9 cellular contexts compared by ENCODE assay signal in the genomic region with DNA sequence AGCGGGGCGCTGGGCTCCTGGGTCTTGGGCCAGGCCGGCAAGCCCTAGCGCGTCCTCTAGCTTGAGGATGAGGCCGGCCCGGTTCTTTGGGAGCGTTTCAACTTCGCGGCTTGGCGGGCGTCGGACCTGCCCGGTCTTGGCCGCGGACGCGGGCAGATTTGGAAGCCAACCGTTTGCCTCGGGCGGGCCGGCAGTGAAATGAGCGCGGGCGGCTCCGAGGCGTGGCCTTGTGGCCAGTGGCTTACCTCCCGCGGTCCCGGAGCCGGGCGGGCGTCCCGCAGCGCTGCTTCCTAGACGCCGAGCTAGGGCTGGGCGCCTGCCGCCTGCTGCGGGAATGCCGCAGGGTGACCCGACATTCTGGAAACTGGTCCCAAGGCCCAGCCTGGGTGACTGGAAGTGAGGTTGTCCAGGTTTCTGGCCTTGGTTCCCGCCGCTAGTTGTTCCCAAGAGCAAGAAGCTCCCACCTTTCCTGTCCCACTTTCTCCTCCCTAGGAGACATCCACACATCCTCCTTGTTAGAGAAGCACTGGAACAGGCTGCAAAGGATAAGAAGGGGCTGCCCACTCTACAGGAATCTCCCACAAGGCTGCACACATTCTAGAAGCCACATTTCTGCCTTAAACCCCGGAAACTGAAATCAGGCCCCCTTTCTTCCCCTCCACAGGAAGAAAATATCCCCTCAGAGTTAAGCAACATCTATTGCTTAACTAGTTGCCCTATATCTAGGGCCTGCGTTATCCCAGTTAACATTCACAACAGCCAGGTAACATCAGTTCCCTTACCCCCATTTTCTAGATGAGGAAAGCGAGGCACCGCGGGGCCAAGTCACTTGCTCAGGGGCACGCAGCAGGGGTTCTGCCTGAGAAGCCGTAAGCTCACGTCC. TPM values are rescaled to one million over a fixed set of nuclear protein-coding genes. Genes with fewer than 3 reads are reported as not detected.
DNase-seq lines count a peak whose midpoint lies in the region; ATAC-seq and TF ChIP-seq lines count a peak whose summit lies in the region.
"Had no signal": no experiment of that assay in that cellular context is flagged by ENCODE, and none has a peak within 500 bp of the region (broad histone marks: within the 10 kb centered on the region; RNA-seq: fewer than 3 reads in every experiment).

No MANE protein-coding gene starts in this region.

- CTCF ChIA-PET in activated CD4-positive, alpha-beta T cell treated with anti-CD3 and anti-CD28 coated beads, Interleukin-2, amount 10 ng/mL, durations not matched to agents 7 days and 5 days (lab: Charles Lee): interaction anchor here (0.9 to 22.3 kb wide), 3 partner anchors 9 to 44 kb away, joined by 3 to 257 read pairs (median 25); partner anchors contain the start of gene CBX4

- whole genome bisulfite sequencing in spleen, 5 donors: 5 to 16% (median 9%) methylated on average over 19 to 52 of the region's 52 CpGs

- H3K27ac ChIP-seq in OCI-LY3 (ENCODE audit: low read length) (no peak overlapping the region), spleen (no peak overlapping the region)
- H3K27ac ChIP-seq: adrenal gland had no signal

- no peak overlapping the region for H3K4me3 Mint-ChIP-seq in activated CD4-positive, alpha-beta T cell treated with anti-CD3 and anti-CD28 coated beads, Interleukin-2, amount 10 ng/mL, durations not matched to agents 7 days and 5 days
- peak overlapping the region; percentile 67 for H3K4me3 Mint-ChIP-seq in stimulated activated effector memory CD8-positive, alpha-beta T cell treated with anti-CD3 and anti-CD28 coated beads, Interleukin-12 subunit alpha, Interleukin-12 subunit beta, amount 100 ng/mL, for 72 hours

- peaks cover 6% of the 10 kb centered on the region for H3K79me2 ChIP-seq in OCI-LY3 (ENCODE audit: low read length)

- POLR2A ChIA-PET in activated CD4-positive, alpha-beta T cell treated with anti-CD3 and anti-CD28 coated beads, Interleukin-2, amount 10 ng/mL, durations not matched to agents 7 days and 5 days (lab: Charles Lee): no interaction called here

- H3K4me1 ChIP-seq in OCI-LY3 (ENCODE audit: low read length): peaks cover 46% of the 10 kb centered on the region
- H3K4me1 ChIP-seq in spleen: peaks cover 31 to 86% (median 79%) of the 10 kb centered on the region in 6 donors

- intact Hi-C loops in spleen (cut with DNase I; ENCODE audit: low total_unique reads): loop anchor here (5.0 kb wide), 1 partner anchor 41 kb away; no protein-coding TSS in a partner anchor

- H3K9ac ChIP-seq in OCI-LY3 (ENCODE audit: low read length): peak overlapping the region; percentile 46; the same call in 1 of the 2 replicates

- no peak for ATAC-seq in stimulated activated effector memory CD8-positive, alpha-beta T cell treated with anti-CD3 and anti-CD28 coated beads, Interleukin-12 subunit alpha, Interleukin-12 subunit beta, amount 100 ng/mL, for 72 hours

- H3K4me3 ChIP-seq in OCI-LY3 (ENCODE audit: low read length): peak overlapping the region; percentile 63; the same call in 1 of the 2 replicates
- peak overlapping the region in 1 of 8 donors; percentile 80 for H3K4me3 ChIP-seq in spleen

- H3K36me3 Mint-ChIP-seq in activated CD4-positive, alpha-beta T cell treated with anti-CD3 and anti-CD28 coated beads, Interleukin-2, amount 10 ng/mL, durations not matched to agents 7 days and 5 days (ENCODE audit: low read depth): peaks cover 5% of the 10 kb centered on the region
- peaks cover 20% of the 10 kb centered on the region for H3K36me3 Mint-ChIP-seq in stimulated activated effector memory CD8-positive, alpha-beta T cell treated with anti-CD3 and anti-CD28 coated beads, Interleukin-12 subunit alpha, Interleukin-12 subunit beta, amount 100 ng/mL, for 72 hours

- H3K4me1 Mint-ChIP-seq in activated CD4-positive, alpha-beta T cell treated with anti-CD3 and anti-CD28 coated beads, Interleukin-2, amount 10 ng/mL, durations not matched to agents 7 days and 5 days: peaks cover 41% of the 10 kb centered on the region
- H3K4me1 Mint-ChIP-seq in stimulated activated effector memory CD8-positive, alpha-beta T cell treated with anti-CD3 and anti-CD28 coated beads, Interleukin-12 subunit alpha, Interleukin-12 subunit beta, amount 100 ng/mL, for 72 hours: peaks cover 46% of the 10 kb centered on the region

- peaks cover 4% of the 10 kb centered on the region; the same call in 1 of the 2 replicates for H3K9me3 ChIP-seq in OCI-LY3 (ENCODE audit: insufficient read depth, low read length)
- peaks cover 0 to 30% (median 0%) of the 10 kb centered on the region in 8 donors for H3K9me3 ChIP-seq in spleen
- H3K9me3 ChIP-seq: adrenal gland had no signal

- H3K4me2 ChIP-seq in OCI-LY3 (ENCODE audit: low read length): peak overlapping the region; percentile 55

- H3K27me3 ChIP-seq in OCI-LY3 (ENCODE audit: low read depth, low read length) (peaks cover 8% of the 10 kb centered on the region; the same call in 1 of the 2 replicates), spleen (replicated peaks in 1 of 7) (peaks cover 51 to 93% (median 91%) of the 10 kb centered on the region in 7 donors)

- H3K27ac Mint-ChIP-seq in activated CD4-positive, alpha-beta T cell treated with anti-CD3 and anti-CD28 coated beads, Interleukin-2, amount 10 ng/mL, durations not matched to agents 7 days and 5 days: peak overlapping the region; percentile 46
- H3K27ac Mint-ChIP-seq in stimulated activated effector memory CD8-positive, alpha-beta T cell treated with anti-CD3 and anti-CD28 coated beads, Interleukin-12 subunit alpha, Interleukin-12 subunit beta, amount 100 ng/mL, for 72 hours: no peak overlapping the region

- H2AFZ ChIP-seq in OCI-LY3 (ENCODE audit: low read depth, low read length): no peak overlapping the region

- H3K36me3 ChIP-seq in OCI-LY3 (replicated peaks; ENCODE audit: low read depth, low read length): peaks cover 8% of the 10 kb centered on the region
- no peaks in the 10 kb centered on the region for H3K36me3 ChIP-seq in spleen
- H3K36me3 ChIP-seq: adrenal gland had no signal

- H3K27me3 Mint-ChIP-seq in activated CD4-positive, alpha-beta T cell treated with anti-CD3 and anti-CD28 coated beads, Interleukin-2, amount 10 ng/mL, durations not matched to agents 7 days and 5 days: peaks cover 61% of the 10 kb centered on the region

- no peak for DNase-seq in activated CD4-positive, alpha-beta T cell treated with anti-CD3 and anti-CD28 coated beads, Interleukin-2, amount 10 ng/mL, durations not matched to agents 7 days and 5 days
- no peak for DNase-seq in activated CD4-positive, alpha-beta T cell treated with anti-CD3 and anti-CD28 coated beads, Interleukin-2, amount 50 U/mL, for 1 hour
- DNase-seq in erythroblast (lab: John Stamatoyannopoulos, UW): peak; percentile 35 to 42
- no peak for DNase-seq in stimulated activated effector memory CD8-positive, alpha-beta T cell treated with anti-CD3 and anti-CD28 coated beads, Interleukin-12 subunit alpha, Interleukin-12 subunit beta, amount 100 ng/mL, for 72 hours (ENCODE audit: low spot score in 2 of 2)
- DNase-seq in NCI-H1930 (lab: John Stamatoyannopoulos, UW): no peak
- DNase-seq in spleen: no peak
- DNase-seq in T-helper 9 cell: no peak

- no peaks in the 10 kb centered on the region for H3K9me3 Mint-ChIP-seq in activated CD4-positive, alpha-beta T cell treated with anti-CD3 and anti-CD28 coated beads, Interleukin-2, amount 10 ng/mL, durations not matched to agents 7 days and 5 days
- H3K9me3 Mint-ChIP-seq in stimulated activated effector memory CD8-positive, alpha-beta T cell treated with anti-CD3 and anti-CD28 coated beads, Interleukin-12 subunit alpha, Interleukin-12 subunit beta, amount 100 ng/mL, for 72 hours: no peaks in the 10 kb centered on the region

- H4K20me1 ChIP-seq in OCI-LY3 (ENCODE audit: insufficient read depth, low read length): no peaks in the 10 kb centered on the region

- no peak for TF ChIP-seq POLR2A in erythroblast (IDR thresholded peaks at IDR 0.05; ENCODE audit: low read length)
- TF ChIP-seq POLR2A in spleen (IDR thresholded peaks at IDR 0.05): no peak

- TF ChIP-seq CTCF in OCI-LY3 (IDR thresholded peaks at IDR 0.05; ENCODE audit: low read depth, low read length) (no peak), spleen (IDR thresholded peaks at IDR 0.05 in 8 of 11, conservative IDR thresholded peaks at IDR 0.05 in 3 of 11) (peak in 1 of 11 experiments; percentile 14)

RNA-seq across cellular contexts. Expression of gene CBX8, which starts 4.5 kb away (rescaled TPM):
- 1 to 10 TPM; 4.3 to 6.4 TPM for total RNA-seq in activated CD4-positive, alpha-beta T cell treated with anti-CD3 and anti-CD28 coated beads, Interleukin-2, amount 10 ng/mL, durations not matched to agents 7 days and 5 days
- total RNA-seq in spleen: 1 to 10 TPM; 2.1 to 5.5 (median 3.2) TPM
- 1 to 10 TPM; 2.5 to 5.6 (median 4.5) TPM for polyA plus RNA-seq in spleen

RNA-seq across cellular contexts. Expression of gene CBX2, which starts 23.4 kb away (rescaled TPM):
- total RNA-seq in activated CD4-positive, alpha-beta T cell treated with anti-CD3 and anti-CD28 coated beads, Interleukin-2, amount 10 ng/mL, durations not matched to agents 7 days and 5 days: 1 to 10 TPM; 4.6 to 5.5 TPM
- 1 to 10 TPM; 1.9 to 6.2 (median 3.5) TPM for total RNA-seq in spleen
- polyA plus RNA-seq in spleen: 1 to 10 TPM in 2 of 3 donors, under 1 TPM in 1; 0.48 to 3.3 (median 1.4) TPM

RNA-seq across cellular contexts. Expression of gene CBX4, which starts 37.8 kb away (rescaled TPM):
- 10 to 100 TPM; 35.0 TPM for total RNA-seq in activated CD4-positive, alpha-beta T cell treated with anti-CD3 and anti-CD28 coated beads, Interleukin-2, amount 10 ng/mL, durations not matched to agents 7 days and 5 days
- 10 to 100 TPM; 23.4 to 48.0 (median 27.9) TPM for total RNA-seq in spleen
- polyA plus RNA-seq in spleen: 10 to 100 TPM; 12.3 to 19.0 (median 13.2) TPM

Comparison
In these comparisons a context has a peak if more than half of its experiments do, and no peak if none do; other contexts are left out.
1. DNase-seq: peak in erythroblast (2 of 2); none in activated CD4-positive, alpha-beta T cell treated with anti-CD3 and anti-CD28 coated beads, Interleukin-2, amount 10 ng/mL, durations not matched to agents 7 days and 5 days (single experiment), activated CD4-positive, alpha-beta T cell treated with anti-CD3 and anti-CD28 coated beads, Interleukin-2, amount 50 U/mL, for 1 hour (single experiment), stimulated activated effector memory CD8-positive, alpha-beta T cell treated with anti-CD3 and anti-CD28 coated beads, Interleukin-12 subunit alpha, Interleukin-12 subunit beta, amount 100 ng/mL, for 72 hours (0 of 2), NCI-H1930 (0 of 2), spleen (single experiment) and T-helper 9 cell (single experiment).